Comparison of ENCODE assay signal across 9 cellular contexts in genomic region chr11:76248210-76248609, GRCh38. TPM values are rescaled to one million over a fixed set of nuclear protein-coding genes. Genes with fewer than 3 reads are reported as not detected.
DNase-seq lines count a peak whose midpoint lies in the region; FAIRE-seq and TF ChIP-seq lines count a peak whose summit lies in the region.
"Had no signal": no experiment of that assay in that cellular context is flagged by ENCODE, and none has a peak within 500 bp of the region (broad histone marks: within the 10 kb centered on the region; RNA-seq: fewer than 3 reads in every experiment).

No MANE protein-coding gene starts in this region.

- H3K36me3 ChIP-seq in BJ (ENCODE audit: control insufficient read depth, insufficient read depth, low read length) (no peaks in the 10 kb centered on the region), H7 (replicated peaks; ENCODE audit: control insufficient read depth, insufficient read depth, low read length) (no peaks in the 10 kb centered on the region)

- intact Hi-C loops in dorsolateral prefrontal cortex (cut with DNase I), result no loop called here

- no peak overlapping the region for H3K27ac ChIP-seq in dorsolateral prefrontal cortex

- in situ Hi-C loops in KBM-7 (cut with MboI; ENCODE audit: low pct_unique_long_range_greater_than_20kb, low sequenced_read_pairs), result no loop called here

- no peak for FAIRE-seq in GM12891 (lab: Jason Lieb, UNC)

- no peak for TF ChIP-seq POLR2A in GM12891 (IDR thresholded peaks at IDR 0.05; ENCODE audit: low read depth, low read length)

- POLR2A ChIA-PET in BJ (lab: Charles Lee), result no interaction called here

- CTCF ChIA-PET in BJ (lab: Yijun Ruan, JAX), result interaction anchor here (0.6 to 1.7 kb wide), 3 partner anchors 14 to 81 kb away, joined by 3 to 4 read pairs (median 3); no protein-coding TSS in a partner anchor

- TF ChIP-seq CTCF in BJ (IDR thresholded peaks at IDR 0.05; ENCODE audit: insufficient read depth, low read depth, low read length) (peak; percentile 26; the same call in 1 of the 2 replicates), dorsolateral prefrontal cortex (IDR thresholded peaks at IDR 0.05 in 54 of 56, conservative IDR thresholded peaks at IDR 0.05 in 2 of 56; ENCODE audit: low read depth in 1 of 56, partially characterized antibody in 56 of 56) (peak in 3 of 56 donors; percentile 7 to 16 (median 10))

- H3K4me3 ChIP-seq in BJ (ENCODE audit: low read depth, low read length) (no peak overlapping the region), H7 (ENCODE audit: insufficient read depth, low read depth, low read length) (no peak overlapping the region), dorsolateral prefrontal cortex (no peak overlapping the region)

- DNase-seq in BJ (ENCODE audit: low read depth) (no peak), H7 (peak; percentile 79), UCSD-AML1 (lab: John Stamatoyannopoulos, UW; ENCODE audit: unreplicated experiment) (peak; percentile 24), islet precursor cell (peak; percentile 72), dorsolateral prefrontal cortex (no peak), NCI-H2196 treated with DMSO at 0.1 percent for 48 hours (lab: John Stamatoyannopoulos, UW; ENCODE audit: unreplicated experiment) (no peak), KBM-7 (no peak), GM12891 (ENCODE audit: insufficient read length, low spot score) (no peak)
- DNase-seq: activated CD4-positive, alpha-beta T cell treated with anti-CD3 and anti-CD28 coated beads, Interleukin-2, amount 50 U/mL, for 4 hours had no signal

- H3K27me3 ChIP-seq in BJ (ENCODE audit: control insufficient read depth, insufficient read depth, low read length), result peaks cover 31% of the 10 kb centered on the region
- peaks cover 11% of the 10 kb centered on the region for H3K27me3 ChIP-seq in H7 (ENCODE audit: control insufficient read depth, insufficient read depth, low read length)
- H3K27me3 ChIP-seq in dorsolateral prefrontal cortex, result peaks cover 0 to 5% (median 0%) of the 10 kb centered on the region in 45 donors

TF ChIP-seq in GM12891, 5 proteins besides CTCF, POLR2A, EP300 and RAD21:
- TF ChIP-seq SPI1 (IDR thresholded peaks at IDR 0.05; ENCODE audit: low read depth, low read length), result no peak

RNA-seq across cellular contexts. Expression of gene WNT11, which starts 41.9 kb away (rescaled TPM):
- 0.25 and 0.26 TPM in 2 replicates for polyA plus RNA-seq in BJ (2011; rRNA removed)
- polyA minus RNA-seq in BJ (2011; rRNA and poly(A)+ RNA removed), result 0.15 TPM in 1 of 2 replicates, not detected in the other
- total RNA-seq in H7 (2014; rRNA removed; shearing (Covaris generic)), result 1.0 and 1.2 TPM in 2 replicates
- 1 to 10 TPM in 77 of 120 experiments, under 1 TPM in 39, not detected in 4; 0.25 to 6.2 (median 1.2) TPM for total RNA-seq in dorsolateral prefrontal cortex
- polyA plus RNA-seq in GM12891 (2012; ENCODE audit: low read depth, missing spikeins), result not detected

Comparison
In these comparisons a context has a peak if more than half of its experiments do, and no peak if none do; other contexts are left out.
1. DNase-seq: peak in H7 (single experiment), UCSD-AML1 (single experiment) and islet precursor cell (single experiment); none in BJ (single experiment), dorsolateral prefrontal cortex (0 of 10), NCI-H2196 treated with DMSO at 0.1 percent for 48 hours (single experiment), KBM-7 (single experiment) and GM12891 (single experiment).